In genomic region chr16:11612110-11612981, GRCh38 we compare ENCODE assay signal across 10 cellular contexts. TPM values are rescaled to one million over a fixed set of nuclear protein-coding genes. Genes with fewer than 3 reads are reported as not detected.
A peak's percentile ranks its signal among the peaks of the same experiment; 100 is the strongest.
DNase-seq lines count a peak whose midpoint lies in the region; ATAC-seq and TF ChIP-seq lines count a peak whose summit lies in the region.
"Had no signal": no experiment of that assay in that cellular context is flagged by ENCODE, and none has a peak within 500 bp of the region (broad histone marks: within the 10 kb centered on the region; RNA-seq: fewer than 3 reads in every experiment).

No MANE protein-coding gene starts in this region.

- TF ChIP-seq CTCF in HL-60 (IDR thresholded peaks at IDR 0.05; ENCODE audit: insufficient read depth, low read length), result no peak

- H3K4me1 Mint-ChIP-seq in activated T-helper 2 cell treated with anti-CD3 and anti-CD28 coated beads, Interferon-gamma antibody, Interleukin-2, Interleukin-4, amounts not matched to agents 10 μg/mL and 5 μg/mL and 100 μg/mL, durations not matched to agents 14 hours and 24 hours and 36 hours (ENCODE audit: low read depth), result peaks cover 8% of the 10 kb centered on the region

- DNase-seq in HL-60 (ENCODE audit: low read depth in 1 of 2, low spot score in 1 of 2) (peak; percentile 95 to 97), SKM-1 treated with dmso at 0.1 percent for 144 hours (lab: John Stamatoyannopoulos, UW; ENCODE audit: unreplicated experiment) (peak; percentile 87), right cardiac atrium (no peak), occipital lobe (lab: John Stamatoyannopoulos, UW) (no peak), activated T-cell treated with anti-CD3 and anti-CD28 coated beads for 4 hours (no peak)
- DNase-seq in activated T-helper 2 cell treated with anti-CD3 and anti-CD28 coated beads, Interferon-gamma antibody, Interleukin-2, Interleukin-4, amounts not matched to agents 10 μg/mL and 5 μg/mL and 100 μg/mL, durations not matched to agents 14 hours and 24 hours and 36 hours (ENCODE audit: low spot score), result no peak
- DNase-seq: NCI-H526 treated with DMSO at 0.1 percent for 48 hours had no signal

- H3K27me3 Mint-ChIP-seq in activated T-helper 2 cell treated with anti-CD3 and anti-CD28 coated beads, Interferon-gamma antibody, Interleukin-2, Interleukin-4, amounts not matched to agents 10 μg/mL and 5 μg/mL and 100 μg/mL, durations not matched to agents 14 hours and 24 hours and 36 hours (ENCODE audit: low read depth), result peaks cover 9% of the 10 kb centered on the region

- no peaks in the 10 kb centered on the region for H3K36me3 Mint-ChIP-seq in activated T-helper 2 cell treated with anti-CD3 and anti-CD28 coated beads, Interferon-gamma antibody, Interleukin-2, Interleukin-4, amounts not matched to agents 10 μg/mL and 5 μg/mL and 100 μg/mL, durations not matched to agents 14 hours and 24 hours and 36 hours (ENCODE audit: low read depth)

- H3K9me3 ChIP-seq in right cardiac atrium (ENCODE audit: control insufficient read depth, low read length), result no peaks in the 10 kb centered on the region
- H3K9me3 ChIP-seq: tibial nerve had no signal

- ATAC-seq in right cardiac atrium (peak; percentile 13 to 32), HG03442 (IDR thresholded peaks at IDR 0.05; ENCODE audit: unreplicated experiment) (no peak)

- no peak overlapping the region for H3K4me3 ChIP-seq in HL-60 (replicated peaks; ENCODE audit: insufficient read depth, low read length)
- no peak overlapping the region for H3K4me3 ChIP-seq in right cardiac atrium (ENCODE audit: low read length)
- H3K4me3 ChIP-seq in skin epidermis, result no peak overlapping the region
- H3K4me3 ChIP-seq: tibial nerve had no signal

- intact Hi-C loops in right cardiac atrium (cut with DNase I), result no loop called here
- intact Hi-C loops in activated T-helper 2 cell treated with anti-CD3 and anti-CD28 coated beads, Interferon-gamma antibody, Interleukin-2, Interleukin-4, amounts not matched to agents 10 μg/mL and 5 μg/mL and 100 μg/mL, durations not matched to agents 14 hours and 24 hours and 36 hours (cut with micrococcal nuclease), result loop anchor here (5.0 kb wide), 1 partner anchor 50 kb away; no protein-coding TSS in a partner anchor

- H3K27ac Mint-ChIP-seq in activated T-helper 2 cell treated with anti-CD3 and anti-CD28 coated beads, Interferon-gamma antibody, Interleukin-2, Interleukin-4, amounts not matched to agents 10 μg/mL and 5 μg/mL and 100 μg/mL, durations not matched to agents 14 hours and 24 hours and 36 hours, result no peak overlapping the region

- H3K9me3 Mint-ChIP-seq in activated T-helper 2 cell treated with anti-CD3 and anti-CD28 coated beads, Interferon-gamma antibody, Interleukin-2, Interleukin-4, amounts not matched to agents 10 μg/mL and 5 μg/mL and 100 μg/mL, durations not matched to agents 14 hours and 24 hours and 36 hours, result no peaks in the 10 kb centered on the region

- H3K27ac ChIP-seq in HL-60 (replicated peaks) (peak overlapping the region; percentile 87), right cardiac atrium (ENCODE audit: low read length) (no peak overlapping the region), skin epidermis (peak overlapping the region in 18 of 21 experiments; percentile 13 to 85 (median 63))

- H3K27me3 ChIP-seq in HL-60 (ENCODE audit: insufficient read depth, poor library complexity, severe bottlenecking) (no peaks in the 10 kb centered on the region), right cardiac atrium (ENCODE audit: control insufficient read depth, insufficient read depth) (no peaks in the 10 kb centered on the region)
- H3K27me3 ChIP-seq: tibial nerve had no signal

- H3K4me3 Mint-ChIP-seq in activated T-helper 2 cell treated with anti-CD3 and anti-CD28 coated beads, Interferon-gamma antibody, Interleukin-2, Interleukin-4, amounts not matched to agents 10 μg/mL and 5 μg/mL and 100 μg/mL, durations not matched to agents 14 hours and 24 hours and 36 hours (ENCODE audit: low read depth), result no peak overlapping the region

- 73% methylated on average over 19 of the region's 19 CpGs for WGBS in right cardiac atrium

- H3K4me1 ChIP-seq in right cardiac atrium (ENCODE audit: control insufficient read depth, insufficient read depth, low read length), result no peaks in the 10 kb centered on the region

RNA-seq across cellular contexts. Expression of gene LITAF, which starts 25.6 kb away (rescaled TPM):
- 10 to 100 TPM; 54.0 to 76.5 (median 65.3) TPM for total RNA-seq in right cardiac atrium
- polyA plus RNA-seq in right cardiac atrium, result 25.7 TPM
- 13.7 TPM for total RNA-seq in occipital lobe
- total RNA-seq in activated T-helper 2 cell treated with anti-CD3 and anti-CD28 coated beads, Interferon-gamma antibody, Interleukin-2, Interleukin-4, amounts not matched to agents 10 μg/mL and 5 μg/mL and 100 μg/mL, durations not matched to agents 14 hours and 24 hours and 36 hours, result 121 and 135 TPM in 2 replicates

RNA-seq across cellular contexts. Expression of gene SNN, which starts 55.9 kb away (rescaled TPM):
- total RNA-seq in right cardiac atrium, result 10 to 100 TPM; 24.8 to 33.3 (median 26.1) TPM
- 24.4 TPM for polyA plus RNA-seq in right cardiac atrium
- total RNA-seq in occipital lobe, result 143 TPM
- 8.6 and 9.5 TPM in 2 replicates for total RNA-seq in activated T-helper 2 cell treated with anti-CD3 and anti-CD28 coated beads, Interferon-gamma antibody, Interleukin-2, Interleukin-4, amounts not matched to agents 10 μg/mL and 5 μg/mL and 100 μg/mL, durations not matched to agents 14 hours and 24 hours and 36 hours

Comparison
In these comparisons a context has a peak if more than half of its experiments do, and no peak if none do; other contexts are left out.
1. DNase-seq: peak in HL-60 (2 of 2) and SKM-1 treated with dmso at 0.1 percent for 144 hours (single experiment); none in right cardiac atrium (0 of 3), occipital lobe (single experiment), activated T-cell treated with anti-CD3 and anti-CD28 coated beads for 4 hours (single experiment) and activated T-helper 2 cell treated with anti-CD3 and anti-CD28 coated beads, Interferon-gamma antibody, Interleukin-2, Interleukin-4, amounts not matched to agents 10 μg/mL and 5 μg/mL and 100 μg/mL, durations not matched to agents 14 hours and 24 hours and 36 hours (single experiment).